31 cellular contexts compared by ENCODE assay signal in genomic region chr3:173902401-173902800, GRCh38.
"Had no signal": no experiment of that assay in that cellular context is flagged by ENCODE, and none has a peak within 500 bp of the region (broad histone marks: within the 10 kb centered on the region; RNA-seq: fewer than 3 reads in every experiment).

No MANE protein-coding gene starts in this region.

- H3K4me1 Mint-ChIP-seq: activated naive CD4-positive, alpha-beta T cell treated with anti-CD3 and anti-CD28 coated beads, Interleukin-2, amount 50 U/mL, for 24 hours; activated naive CD8-positive, alpha-beta T cell treated with anti-CD3 and anti-CD28 coated beads for 36 hours; activated naive CD8-positive, alpha-beta T cell treated with anti-CD3 and anti-CD28 coated beads, Interleukin-2, amount 50 U/mL, for 24 hours; activated T-helper 17 cell treated with anti-CD3 and anti-CD28 coated beads, Interleukin-2, amount 50 U/mL, for 72 hours; central memory CD8-positive, alpha-beta T cell had no signal

- H3K4me3 Mint-ChIP-seq: activated CD8-positive, alpha-beta T cell treated with anti-CD3 and anti-CD28 coated beads for 36 hours; activated naive CD4-positive, alpha-beta T cell treated with anti-CD3 and anti-CD28 coated beads for 36 hours; activated naive CD4-positive, alpha-beta T cell treated with anti-CD3 and anti-CD28 coated beads, Interleukin-2, amount 50 U/mL, for 24 hours; activated naive CD8-positive, alpha-beta T cell treated with anti-CD3 and anti-CD28 coated beads for 36 hours; activated naive CD8-positive, alpha-beta T cell treated with anti-CD3 and anti-CD28 coated beads, Interleukin-2, amount 50 U/mL, for 24 hours; activated T-cell treated with anti-CD3 and anti-CD28 coated beads, Interleukin-2, amount 50 U/mL, for 4 hours; activated T-helper 17 cell treated with anti-CD3 and anti-CD28 coated beads, Interleukin-2, amount 50 U/mL, for 72 hours; brain; central memory CD8-positive, alpha-beta T cell; effector memory CD8-positive, alpha-beta T cell; WTC11 had no signal

- H3K27me3 Mint-ChIP-seq: activated CD8-positive, alpha-beta T cell treated with anti-CD3 and anti-CD28 coated beads for 36 hours; activated naive CD4-positive, alpha-beta T cell treated with anti-CD3 and anti-CD28 coated beads, Interleukin-2, amount 50 U/mL, for 24 hours; activated naive CD8-positive, alpha-beta T cell treated with anti-CD3 and anti-CD28 coated beads for 36 hours; activated naive CD8-positive, alpha-beta T cell treated with anti-CD3 and anti-CD28 coated beads, Interleukin-2, amount 50 U/mL, for 24 hours; activated T-helper 17 cell treated with anti-CD3 and anti-CD28 coated beads, Interleukin-2, amount 50 U/mL, for 72 hours; brain; central memory CD8-positive, alpha-beta T cell; effector memory CD8-positive, alpha-beta T cell had no signal

- H3K36me3 ChIP-seq: ascending aorta, esophagus muscularis mucosa, gastrocnemius medialis, heart left ventricle had no signal

- H3K27me3 ChIP-seq: ascending aorta, esophagus muscularis mucosa, foreskin keratinocyte, gastrocnemius medialis, heart left ventricle had no signal

- H3K36me3 Mint-ChIP-seq: activated naive CD4-positive, alpha-beta T cell treated with anti-CD3 and anti-CD28 coated beads, Interleukin-2, amount 50 U/mL, for 24 hours; activated naive CD8-positive, alpha-beta T cell treated with anti-CD3 and anti-CD28 coated beads for 36 hours; brain; WTC11 had no signal

- H3K9me3 Mint-ChIP-seq: activated naive CD4-positive, alpha-beta T cell treated with anti-CD3 and anti-CD28 coated beads, Interleukin-2, amount 50 U/mL, for 24 hours; activated naive CD8-positive, alpha-beta T cell treated with anti-CD3 and anti-CD28 coated beads for 36 hours; activated T-cell treated with anti-CD3 and anti-CD28 coated beads, Interleukin-2, amount 50 U/mL, for 4 hours; brain; WTC11 had no signal

- H3K27ac Mint-ChIP-seq: activated CD8-positive, alpha-beta T cell treated with anti-CD3 and anti-CD28 coated beads for 36 hours; activated naive CD4-positive, alpha-beta T cell treated with anti-CD3 and anti-CD28 coated beads for 36 hours; activated naive CD4-positive, alpha-beta T cell treated with anti-CD3 and anti-CD28 coated beads, Interleukin-2, amount 50 U/mL, for 24 hours; activated naive CD8-positive, alpha-beta T cell treated with anti-CD3 and anti-CD28 coated beads for 36 hours; activated naive CD8-positive, alpha-beta T cell treated with anti-CD3 and anti-CD28 coated beads, Interleukin-2, amount 50 U/mL, for 24 hours; activated T-helper 17 cell treated with anti-CD3 and anti-CD28 coated beads, Interleukin-2, amount 50 U/mL, for 72 hours; brain; effector memory CD8-positive, alpha-beta T cell; WTC11 had no signal

- H3K4me3 ChIP-seq: ascending aorta, esophagus muscularis mucosa, gastrocnemius medialis, heart left ventricle had no signal

- DNase-seq: activated CD4-positive, alpha-beta T cell treated with anti-CD3 and anti-CD28 coated beads for 1 hour; activated CD4-positive, alpha-beta T cell treated with anti-CD3 and anti-CD28 coated beads for 4 hours; activated CD4-positive, alpha-beta T cell treated with anti-CD3 and anti-CD28 coated beads, Interleukin-2, amount 50 U/mL, for 1 hour; activated CD4-positive, alpha-beta T cell treated with anti-CD3 and anti-CD28 coated beads, Interleukin-2, amount 50 U/mL, for 48 hours; activated CD8-positive, alpha-beta memory T cell treated with anti-CD3 and anti-CD28 coated beads for 24 hours; activated CD8-positive, alpha-beta T cell treated with anti-CD3 and anti-CD28 coated beads for 36 hours; activated effector memory CD4-positive, alpha-beta T cell treated with Interleukin-2 at 50 U/mL for 16 hours; activated gamma-delta T cell treated with Interleukin-2 at 50 U/mL for 16 hours; activated naive CD4-positive, alpha-beta T cell treated with anti-CD3 and anti-CD28 coated beads for 36 hours; activated naive CD8-positive, alpha-beta T cell treated with anti-CD3 and anti-CD28 coated beads for 36 hours; activated naive CD8-positive, alpha-beta T cell treated with anti-CD3 and anti-CD28 coated beads, Interleukin-2, amount 50 U/mL, for 24 hours; activated T-cell treated with anti-CD3 and anti-CD28 coated beads, Interleukin-2, amount 50 U/mL, for 4 hours; cortex of kidney; dermis blood vessel endothelial cell; effector CD4-positive, alpha-beta T cell; effector memory CD8-positive, alpha-beta T cell; erythroblast; foreskin keratinocyte; gastrocnemius medialis; glutamatergic neuron; heart left ventricle; T-helper 2 cell had no signal

- H3K27ac ChIP-seq: ascending aorta, esophagus muscularis mucosa, foreskin keratinocyte, gastrocnemius medialis, heart left ventricle had no signal

- FAIRE-seq: bronchial epithelial cell, colon had no signal
